ENCODE assay signal across 22 cellular contexts in genomic region chr16:58419241-58420012, GRCh38. TPM values are rescaled to one million over a fixed set of nuclear protein-coding genes. Genes with fewer than 3 reads are reported as not detected.
DNase-seq lines count a peak whose midpoint lies in the region; ATAC-seq, FAIRE-seq and TF ChIP-seq lines count a peak whose summit lies in the region.
"Had no signal": no experiment of that assay in that cellular context is flagged by ENCODE, and none has a peak within 500 bp of the region (broad histone marks: within the 10 kb centered on the region; RNA-seq: fewer than 3 reads in every experiment).

No MANE protein-coding gene starts in this region.

- H3K4me3 ChIP-seq in DOHH2 (ENCODE audit: low read length) (peak overlapping the region; percentile 89), GM12878 (no peak overlapping the region), smooth muscle cell (no peak overlapping the region)
- H3K4me3 ChIP-seq: cardiac muscle cell, thyroid gland had no signal

- no peaks in the 10 kb centered on the region for H4K20me1 ChIP-seq in DOHH2 (ENCODE audit: control insufficient read depth, insufficient read depth, low read depth, low read length)
- no peaks in the 10 kb centered on the region for H4K20me1 ChIP-seq in H9 (ENCODE audit: control insufficient read depth, insufficient read depth, insufficient read length)
- H4K20me1 ChIP-seq in GM12878 (ENCODE audit: control insufficient read depth, insufficient read depth) = no peaks in the 10 kb centered on the region
- no peaks in the 10 kb centered on the region for H4K20me1 ChIP-seq in smooth muscle cell (ENCODE audit: low read depth)

- H2AFZ ChIP-seq in H9 (ENCODE audit: low read length) (no peak overlapping the region), GM12878 (ENCODE audit: control insufficient read depth, low read depth, low read length) (no peak overlapping the region; the same call in 1 of the 2 replicates), smooth muscle cell (ENCODE audit: low read depth) (no peak overlapping the region)

- H3K9me2 ChIP-seq in DOHH2 (replicated peaks; ENCODE audit: control insufficient read depth, low read length) = no peaks in the 10 kb centered on the region

- H3K4me1 ChIP-seq in DOHH2 (ENCODE audit: control insufficient read depth, low read length) (peaks cover 94% of the 10 kb centered on the region), H9 (ENCODE audit: insufficient read depth, low read length) (peaks cover 7% of the 10 kb centered on the region; the same call in 1 of the 2 replicates), GM12878 (ENCODE audit: control insufficient read depth, insufficient read depth, low read length) (peaks cover 6% of the 10 kb centered on the region), smooth muscle cell (ENCODE audit: low read depth) (peaks cover 11% of the 10 kb centered on the region)
- H3K4me1 ChIP-seq: thyroid gland had no signal

- no peak for TF ChIP-seq POLR2A in GM12878 (IDR thresholded peaks at IDR 0.05; ENCODE audit: low read depth, low read length)

- H2BK120ac ChIP-seq in H9 (ENCODE audit: low read depth, low read length, poor library complexity, severe bottlenecking) = no peak overlapping the region

- H3K27me3 Mint-ChIP-seq in H9 (ENCODE audit: low read depth) = peaks cover 15% of the 10 kb centered on the region
- peaks cover 0 to 12% (median 0%) of the 10 kb centered on the region in 3 donors for H3K27me3 Mint-ChIP-seq in naive B cell
- peaks cover 11% of the 10 kb centered on the region for H3K27me3 Mint-ChIP-seq in activated CD4-positive, alpha-beta memory T cell treated with anti-CD3 and anti-CD28 coated beads for 36 hours

- H2BK15ac ChIP-seq in H9 (ENCODE audit: low read depth, low read length) = no peak overlapping the region

- H3K4me1 Mint-ChIP-seq in H9 = peaks cover 27 to 50% of the 10 kb centered on the region in 2 experiments
- peaks cover 2 to 11% (median 9%) of the 10 kb centered on the region in 3 donors for H3K4me1 Mint-ChIP-seq in naive B cell
- H3K4me1 Mint-ChIP-seq in activated CD4-positive, alpha-beta memory T cell treated with anti-CD3 and anti-CD28 coated beads for 36 hours (ENCODE audit: low read depth) = no peaks in the 10 kb centered on the region
- H3K4me1 Mint-ChIP-seq: CD8-positive, alpha-beta memory T cell; stimulated activated effector memory CD8-positive, alpha-beta T cell treated with anti-CD3 and anti-CD28 coated beads, Interleukin-12 subunit alpha, Interleukin-12 subunit beta, amount 100 ng/mL, for 72 hours had no signal

- no peak overlapping the region for H3K18ac ChIP-seq in H9 (ENCODE audit: insufficient read length, low read depth, low read length)

- H3K4me3 Mint-ChIP-seq in H9 (no peak overlapping the region), naive B cell (peak overlapping the region in 2 of 8 donors; percentile 38 to 59)
- no peak overlapping the region for H3K4me3 Mint-ChIP-seq in activated CD4-positive, alpha-beta memory T cell treated with anti-CD3 and anti-CD28 coated beads for 36 hours
- H3K4me3 Mint-ChIP-seq: CD8-positive, alpha-beta memory T cell; IgD-negative memory B cell; stimulated activated effector memory CD8-positive, alpha-beta T cell treated with anti-CD3 and anti-CD28 coated beads, Interleukin-12 subunit alpha, Interleukin-12 subunit beta, amount 100 ng/mL, for 72 hours had no signal

- no TSS peak for BruUV-seq in GM12878 (replicated peaks; lab: Mats Ljungman, UMichigan)

- CTCF ChIA-PET in GM12878 (lab: Yijun Ruan, JAX) = interaction anchor here (0.6 kb wide), 1 partner anchor 240 kb away, joined by 4 read pairs; no protein-coding TSS in a partner anchor
- CTCF ChIA-PET in activated CD4-positive, alpha-beta memory T cell treated with anti-CD3 and anti-CD28 coated beads for 36 hours (lab: Charles Lee) = interaction anchor here (1.4 kb wide), 1 partner anchor 83 kb away, joined by 4 read pairs; no protein-coding TSS in a partner anchor

- POLR2A ChIA-PET in GM12878 (lab: Charles Lee) = interaction anchor here (0.6 kb wide), 1 partner anchor 1255 kb away, joined by 3 read pairs; no protein-coding TSS in a partner anchor
- POLR2A ChIA-PET in activated CD4-positive, alpha-beta memory T cell treated with anti-CD3 and anti-CD28 coated beads for 36 hours (lab: Charles Lee) = no interaction called here

- no peak overlapping the region for H4K8ac ChIP-seq in H9 (replicated peaks; ENCODE audit: insufficient read length, low read depth, low read length)

- TF ChIP-seq RAD21 in GM12878 (IDR thresholded peaks at IDR 0.05; ENCODE audit: insufficient read depth, low read depth, low read length) = no peak

- H3F3A ChIP-seq in DOHH2 (ENCODE audit: control insufficient read depth, insufficient read depth) = peaks cover 32% of the 10 kb centered on the region
- no peaks in the 10 kb centered on the region for H3F3A ChIP-seq in smooth muscle cell (ENCODE audit: low read depth)

- RAD21 ChIA-PET in GM12878 (lab: Charles Lee; ENCODE audit: unreplicated experiment) = interaction anchor here (0.7 to 1.2 kb wide), 2 partner anchors 25 to 68 kb away, joined by 3 read pairs; no protein-coding TSS in a partner anchor

- H3K9me3 Mint-ChIP-seq in H9 (no peaks in the 10 kb centered on the region), naive B cell (peaks cover 0 to 2% (median 0%) of the 10 kb centered on the region in 7 donors)
- no peaks in the 10 kb centered on the region for H3K9me3 Mint-ChIP-seq in activated CD4-positive, alpha-beta memory T cell treated with anti-CD3 and anti-CD28 coated beads for 36 hours
- H3K9me3 Mint-ChIP-seq: IgD-negative memory B cell; stimulated activated effector memory CD8-positive, alpha-beta T cell treated with anti-CD3 and anti-CD28 coated beads, Interleukin-12 subunit alpha, Interleukin-12 subunit beta, amount 100 ng/mL, for 72 hours had no signal

- peak overlapping the region in 2 of 3 experiments; percentile 66 to 77; a peak in 3 of 7 replicates for H3K27ac Mint-ChIP-seq in H9
- H3K27ac Mint-ChIP-seq in naive B cell = peak overlapping the region in 3 of 6 donors; percentile 36 to 47 (median 44)
- H3K27ac Mint-ChIP-seq in activated CD4-positive, alpha-beta memory T cell treated with anti-CD3 and anti-CD28 coated beads for 36 hours = no peak overlapping the region
- H3K27ac Mint-ChIP-seq: CD8-positive, alpha-beta memory T cell; stimulated activated effector memory CD8-positive, alpha-beta T cell treated with anti-CD3 and anti-CD28 coated beads, Interleukin-12 subunit alpha, Interleukin-12 subunit beta, amount 100 ng/mL, for 72 hours had no signal

- no peaks in the 10 kb centered on the region for H3K23me2 ChIP-seq in H9 (ENCODE audit: insufficient read length, low read depth, low read length, poor library complexity, severe bottlenecking)

- in situ Hi-C loops in GM12878 (cut with MboI) = no loop called here

- H2BK20ac ChIP-seq in H9 (ENCODE audit: low read depth, low read length, poor library complexity, severe bottlenecking) = no peak overlapping the region

- H2BK12ac ChIP-seq in H9 (ENCODE audit: insufficient read length, low read depth, low read length) = no peak overlapping the region

- no peak overlapping the region for H3K56ac ChIP-seq in H9 (ENCODE audit: insufficient read length, low read depth, low read length)

- intact Hi-C loops in GM12878 (cut with micrococcal nuclease; ENCODE audit: unreplicated experiment) = no loop called here
- intact Hi-C loops in activated CD4-positive, alpha-beta memory T cell treated with anti-CD3 and anti-CD28 coated beads for 36 hours (cut with micrococcal nuclease) = no loop called here

- H3K79me2 ChIP-seq in DOHH2 (ENCODE audit: control insufficient read depth, low read length) (peaks cover 38% of the 10 kb centered on the region), H9 (ENCODE audit: insufficient read depth, low read length) (no peaks in the 10 kb centered on the region), GM12878 (ENCODE audit: control insufficient read depth, insufficient read depth, low read length) (no peaks in the 10 kb centered on the region), smooth muscle cell (ENCODE audit: low read depth) (no peaks in the 10 kb centered on the region)

- H2AK5ac ChIP-seq in H9 (ENCODE audit: insufficient read length, low read length) = no peak overlapping the region

- H3K36me3 Mint-ChIP-seq in H9 (ENCODE audit: insufficient read depth in 1 of 3, low read depth in 3 of 3) (no peaks in the 10 kb centered on the region), naive B cell (no peaks in the 10 kb centered on the region)
- no peaks in the 10 kb centered on the region for H3K36me3 Mint-ChIP-seq in activated CD4-positive, alpha-beta memory T cell treated with anti-CD3 and anti-CD28 coated beads for 36 hours
- H3K36me3 Mint-ChIP-seq: CD8-positive, alpha-beta memory T cell; stimulated activated effector memory CD8-positive, alpha-beta T cell treated with anti-CD3 and anti-CD28 coated beads, Interleukin-12 subunit alpha, Interleukin-12 subunit beta, amount 100 ng/mL, for 72 hours had no signal

- H3K36me3 ChIP-seq in DOHH2 (ENCODE audit: control insufficient read depth, low read length) = peaks cover 42% of the 10 kb centered on the region
- no peaks in the 10 kb centered on the region for H3K36me3 ChIP-seq in GM12878 (ENCODE audit: control insufficient read depth in 2 of 2, insufficient read depth in 2 of 2, low read length in 1 of 2)
- no peaks in the 10 kb centered on the region for H3K36me3 ChIP-seq in smooth muscle cell (ENCODE audit: low read depth)
- H3K36me3 ChIP-seq: cardiac muscle cell, thyroid gland had no signal

- H3K4me2 ChIP-seq in DOHH2 (ENCODE audit: low read length) (peak overlapping the region; percentile 99), H9 (ENCODE audit: insufficient read depth, insufficient read length, low read length) (no peak overlapping the region), GM12878 (ENCODE audit: control insufficient read depth, insufficient read depth) (no peak overlapping the region), smooth muscle cell (no peak overlapping the region)

- DNase-seq in H9 (no peak), GM12878 (ENCODE audit: low read depth, low spot score) (no peak), naive B cell (peak; percentile 33), NCI-H187 (lab: John Stamatoyannopoulos, UW) (no peak), smooth muscle cell (lab: John Stamatoyannopoulos, UW; ENCODE audit: unreplicated experiment) (no peak)
- no peak for DNase-seq in activated CD4-positive, alpha-beta memory T cell treated with anti-CD3 and anti-CD28 coated beads for 36 hours
- DNase-seq in activated CD4-positive, alpha-beta T cell treated with anti-CD3 and anti-CD28 coated beads for 1 hour = no peak
- DNase-seq: activated CD4-positive, alpha-beta T cell treated with anti-CD3 and anti-CD28 coated beads, Interleukin-2, amount 50 U/mL, for 48 hours; activated naive CD4-positive, alpha-beta T cell; CD8-positive, alpha-beta memory T cell; DMS79 treated with DMSO at 0.1 percent for 48 hours; left colon; NCI-H1694 treated with DMSO at 0.1 percent for 48 hours; NCI-H446 treated with DMSO at 0.1 percent for 48 hours; stimulated activated CD4-positive, alpha-beta T cell treated with anti-CD3 and anti-CD28 coated beads, Interleukin-15, amount 100 ng/mL, for 24 hours; T-helper 1 cell; thyroid gland had no signal

- H4K91ac ChIP-seq in H9 (ENCODE audit: insufficient read length, low read depth, low read length) = no peak overlapping the region

- no peak for FAIRE-seq in GM12878 (lab: Jason Lieb, UNC)
- FAIRE-seq: frontal cortex had no signal

- whole genome bisulfite sequencing in H9 (ENCODE audit: extremely low coverage, insufficient read length, low lambda C conversion rate) = no CpG with 5 or more reads among the region's 16 CpGs
- WGBS in GM12878 (ENCODE audit: insufficient coverage, insufficient replicate concordance, low lambda C conversion rate, missing lambda C conversion rate) = 38% methylated on average over 16 of the region's 16 CpGs
- 73% methylated on average over 16 of the region's 16 CpGs for WGBS in smooth muscle cell (ENCODE audit: low lambda C conversion rate)

- ATAC-seq in GM12878 (peak; percentile 13; the same call in 2 of the 3 replicates), naive B cell (ENCODE audit: low read depth in 2 of 2) (peak; percentile 60 to 73)
- ATAC-seq: left colon; stimulated activated effector memory CD8-positive, alpha-beta T cell treated with anti-CD3 and anti-CD28 coated beads, Interleukin-12 subunit alpha, Interleukin-12 subunit beta, amount 100 ng/mL, for 72 hours had no signal

- H3K27ac ChIP-seq in DOHH2 (ENCODE audit: low read depth, low read length) (peak overlapping the region; percentile 97), H9 (ENCODE audit: insufficient read length, low read depth, low read length) (no peak overlapping the region), GM12878 (ENCODE audit: control insufficient read depth, insufficient read depth) (no peak overlapping the region), smooth muscle cell (ENCODE audit: low read depth) (no peak overlapping the region)
- H3K27ac ChIP-seq: cardiac muscle cell, thyroid gland had no signal

- H4K5ac ChIP-seq in H9 (ENCODE audit: insufficient read length, low read depth, low read length) = no peak overlapping the region

- no peak overlapping the region for H3K9ac ChIP-seq in H9 (ENCODE audit: extremely low read depth, insufficient read length, low read length)
- no peak overlapping the region for H3K9ac ChIP-seq in GM12878 (ENCODE audit: control insufficient read depth, insufficient read depth, low read length)
- H3K9ac ChIP-seq in smooth muscle cell (ENCODE audit: low read depth) = no peak overlapping the region

- no peak overlapping the region for H3T11ph ChIP-seq in H9 (ENCODE audit: low read length)

- no peak overlapping the region for H2BK5ac ChIP-seq in H9 (ENCODE audit: insufficient read length, low read length)

- SMC1A ChIA-PET in GM12878 (lab: Charles Lee; ENCODE audit: uncharacterized antibody, unreplicated experiment) = interaction anchor here (1.0 to 1.3 kb wide), 2 partner anchors 10 to 83 kb away, joined by 3 to 4 read pairs; no protein-coding TSS in a partner anchor

- no peak overlapping the region for H3K23ac ChIP-seq in H9 (ENCODE audit: insufficient read length, low read depth, low read length)

- H3K79me1 ChIP-seq in H9 (ENCODE audit: insufficient read depth, low read depth, low read length, poor library complexity, severe bottlenecking) = no peaks in the 10 kb centered on the region

- TF ChIP-seq EP300 in GM12878 (IDR thresholded peaks at IDR 0.05; ENCODE audit: borderline replicate concordance in 1 of 2, control insufficient read depth in 1 of 2, low read depth in 2 of 2, low read length in 2 of 2) = no peak

- no peak overlapping the region for H3K14ac ChIP-seq in H9 (ENCODE audit: insufficient read depth, low read length)

- TF ChIP-seq CTCF in DOHH2 (IDR thresholded peaks at IDR 0.05; ENCODE audit: low read depth, low read length, poor library complexity, severe bottlenecking) (no peak), H9 (conservative IDR thresholded peaks at IDR 0.05) (no peak), GM12878 (IDR thresholded peaks at IDR 0.05 in 2 of 3, conservative IDR thresholded peaks at IDR 0.05 in 1 of 3; ENCODE audit: control insufficient read depth in 2 of 3, extremely low read depth in 1 of 3, insufficient read depth in 1 of 3, low read depth in 3 of 3, low read length in 3 of 3) (no peak), smooth muscle cell (IDR thresholded peaks at IDR 0.05; ENCODE audit: borderline replicate concordance, insufficient read depth, poor library complexity, severe bottlenecking) (no peak)

- H3K4ac ChIP-seq in H9 (ENCODE audit: low read depth, low read length) = no peak overlapping the region

- H3K27me3 ChIP-seq in DOHH2 (ENCODE audit: control insufficient read depth, low read length) (no peaks in the 10 kb centered on the region), H9 (ENCODE audit: insufficient read depth, low read length) (no peaks in the 10 kb centered on the region), GM12878 (replicated peaks in 1 of 2; ENCODE audit: control insufficient read depth in 2 of 2, insufficient read depth in 2 of 2, low read length in 1 of 2) (no peaks in the 10 kb centered on the region), smooth muscle cell (ENCODE audit: low read depth) (peaks cover 6% of the 10 kb centered on the region)
- H3K27me3 ChIP-seq: cardiac muscle cell, thyroid gland had no signal

- H3K9me3 ChIP-seq in DOHH2 (ENCODE audit: control insufficient read depth, insufficient read depth, low read length) (no peaks in the 10 kb centered on the region), H9 (ENCODE audit: control insufficient read depth, low read depth, low read length) (no peaks in the 10 kb centered on the region), GM12878 (replicated peaks; ENCODE audit: control insufficient read depth, insufficient read depth, low read length) (no peaks in the 10 kb centered on the region), smooth muscle cell (replicated peaks; ENCODE audit: low read depth) (no peaks in the 10 kb centered on the region)
- H3K9me3 ChIP-seq: thyroid gland had no signal

RNA-seq across cellular contexts. Expression of gene GINS3, which starts 27.2 kb away (rescaled TPM):
- total RNA-seq in H9 (2021) (16.4 and 17.2 TPM in 2 replicates), GM12878 (2014; rRNA removed) (16.2 and 17.7 TPM in 2 replicates), GM12878 (2014; rRNA removed; fragmentation: Illumina TruSeq; extraction: Trizol) (15.8 and 19.5 TPM in 2 replicates), GM12878 (2021) (12.8 and 14.2 TPM in 2 replicates), smooth muscle cell (1.9 and 2.2 TPM in 2 replicates)
- total RNA-seq in GM12878 (2013; cell fraction: nucleolus; rRNA removed) = 4.7 and 4.8 TPM in 2 replicates
- polyA plus RNA-seq in GM12878 (2011; ENCODE audit: low read depth) = 8.1 TPM
- polyA plus RNA-seq in GM12878 (2011; rRNA removed) (20.1 and 21.7 TPM in 2 replicates), GM12878 (2014; fragmentation: Illumina TruSeq; extraction: Trizol) (20.9 and 22.4 TPM in 2 replicates), GM12878 (2014; fragmentation: Nextera tagmentation; extraction: Ambion mirVana) (10 to 100 TPM; 13.6 to 14.5 TPM), GM12878 (2014; rRNA removed) (15.7 and 16.2 TPM in 2 replicates), GM12878 (2016; fragmentation: Nextera tagmentation; extraction: Ambion mirVana) (10 to 100 TPM; 14.5 to 15.0 TPM), naive B cell (ENCODE audit: low read depth in 6 of 6) (1 to 10 TPM in 5 of 6 donors, under 1 TPM in 1; 0.26 to 3.6 (median 2.2) TPM), smooth muscle cell (0.70 and 4.2 TPM in 2 replicates)
- 19.0 and 20.7 TPM in 2 replicates for polyA plus RNA-seq in GM12878 (2011; cell fraction: cytosol; rRNA removed)
- 11.3 and 12.2 TPM in 2 replicates for polyA plus RNA-seq in GM12878 (2011; cell fraction: nucleus; rRNA removed)
- 6.5 and 8.8 TPM in 2 replicates for polyA plus RNA-seq in GM12878 (2012)
- 11.3 and 12.4 TPM in 2 replicates for polyA minus RNA-seq in GM12878 (2011; rRNA and poly(A)+ RNA removed)
- polyA minus RNA-seq in GM12878 (2011; cell fraction: cytosol; rRNA and poly(A)+ RNA removed) = 3.8 and 6.8 TPM in 2 replicates
- polyA minus RNA-seq in GM12878 (2011; cell fraction: nucleus; rRNA and poly(A)+ RNA removed) = 4.5 and 6.9 TPM in 2 replicates
- 10 to 100 TPM; 13.8 to 14.0 TPM for total RNA-seq in activated CD4-positive, alpha-beta memory T cell treated with anti-CD3 and anti-CD28 coated beads for 36 hours
